ENCODE assay signal across 18 cellular contexts in the genomic region with DNA sequence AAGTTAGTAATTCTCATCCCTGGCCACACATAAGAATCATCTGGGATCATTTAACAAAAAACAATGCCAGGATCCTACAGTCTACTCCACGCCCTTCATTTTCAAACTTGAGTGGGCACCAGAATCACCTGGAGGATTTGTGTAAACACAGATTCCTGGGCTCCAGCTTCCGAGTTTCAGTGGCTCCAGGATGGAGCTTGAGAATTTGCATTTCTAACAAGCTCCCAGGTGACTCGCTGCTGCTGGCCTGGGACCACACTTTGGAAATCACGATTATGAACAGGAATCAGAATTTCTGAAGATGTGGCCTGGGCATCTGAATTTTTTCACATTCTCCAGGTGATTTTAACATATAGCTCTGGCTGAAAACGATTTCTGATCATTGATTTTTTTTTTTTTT.
DNase-seq lines count a peak whose midpoint lies in the region; ATAC-seq and TF ChIP-seq lines count a peak whose summit lies in the region.
"Had no signal": no experiment of that assay in that cellular context is flagged by ENCODE, and none has a peak within 500 bp of the region (broad histone marks: within the 10 kb centered on the region; RNA-seq: fewer than 3 reads in every experiment).

No MANE protein-coding gene starts in this region.

- no peak for DNase-seq in SK-N-MC (ENCODE audit: low read depth, low spot score)
- DNase-seq in fibroblast of lung (ENCODE audit: low read depth in 2 of 2): no peak
- DNase-seq in osteoblast (ENCODE audit: insufficient read length, low spot score, missing footprints): no peak
- DNase-seq in upper lobe of left lung: no peak
- DNase-seq in activated naive CD8-positive, alpha-beta T cell treated with anti-CD3 and anti-CD28 coated beads, Interleukin-2, amount 50 U/mL, for 24 hours: no peak
- DNase-seq in NCI-H1417 (lab: John Stamatoyannopoulos, UW): no peak
- DNase-seq: activated CD4-positive, alpha-beta T cell treated with anti-CD3 and anti-CD28 coated beads for 36 hours; C1 segment of cervical spinal cord; dermis blood vessel endothelial cell; DMS153; H7; left colon; natural killer cell; NCI-H1694; SIG-M5; substantia nigra; T-helper 2 cell had no signal

- TF ChIP-seq CTCF in fibroblast of lung (conservative IDR thresholded peaks at IDR 0.05 in 1 of 2, IDR thresholded peaks at IDR 0.05 in 1 of 2; ENCODE audit: low read depth in 1 of 2, low read length in 2 of 2): no peak
- no peak for TF ChIP-seq CTCF in osteoblast (IDR thresholded peaks at IDR 0.05; ENCODE audit: extremely low read depth, low read depth, low read length)
- TF ChIP-seq CTCF in upper lobe of left lung (IDR thresholded peaks at IDR 0.05): no peak

- peaks cover 5% of the 10 kb centered on the region for H3K4me1 Mint-ChIP-seq in activated naive CD8-positive, alpha-beta T cell treated with anti-CD3 and anti-CD28 coated beads, Interleukin-2, amount 50 U/mL, for 24 hours
- H3K4me1 Mint-ChIP-seq: natural killer cell had no signal

- 65 to 69% methylated on average over 5 of the region's 5 CpGs for WGBS in upper lobe of left lung, 2 donors

- no peak for TF ChIP-seq EP300 in upper lobe of left lung (IDR thresholded peaks at IDR 0.05)

- ATAC-seq in upper lobe of left lung (ENCODE audit: low FRiP score in 2 of 2): no peak
- no peak for ATAC-seq in GM19395 (IDR thresholded peaks at IDR 0.05; ENCODE audit: unreplicated experiment)
- no peak for ATAC-seq in activated naive CD8-positive, alpha-beta T cell treated with anti-CD3 and anti-CD28 coated beads, Interleukin-2, amount 50 U/mL, for 24 hours
- ATAC-seq: activated CD4-positive, alpha-beta T cell treated with anti-CD3 and anti-CD28 coated beads for 36 hours; natural killer cell had no signal

- no peaks in the 10 kb centered on the region for H3K36me3 ChIP-seq in SK-N-MC (ENCODE audit: insufficient read depth, low read length)
- H3K36me3 ChIP-seq in fibroblast of lung (ENCODE audit: control insufficient read depth, insufficient read depth, low read length): no peaks in the 10 kb centered on the region
- no peaks in the 10 kb centered on the region for H3K36me3 ChIP-seq in osteoblast (ENCODE audit: insufficient read depth, low read length)
- no peaks in the 10 kb centered on the region for H3K36me3 ChIP-seq in upper lobe of left lung

- H3K4me2 ChIP-seq in fibroblast of lung (ENCODE audit: extremely low read depth, insufficient read depth, low read length) (no peak overlapping the region), osteoblast (ENCODE audit: insufficient read depth, low read length) (peak overlapping the region; percentile 21)

- TF ChIP-seq POLR2A in upper lobe of left lung (IDR thresholded peaks at IDR 0.05): no peak

- no peak overlapping the region for H3K27ac Mint-ChIP-seq in activated naive CD8-positive, alpha-beta T cell treated with anti-CD3 and anti-CD28 coated beads, Interleukin-2, amount 50 U/mL, for 24 hours
- H3K27ac Mint-ChIP-seq: activated CD4-positive, alpha-beta T cell treated with anti-CD3 and anti-CD28 coated beads for 36 hours; natural killer cell had no signal

- peaks cover 48% of the 10 kb centered on the region for H3K4me1 ChIP-seq in fibroblast of lung (ENCODE audit: control insufficient read depth, extremely low read depth, insufficient read depth, low read length)
- peaks cover 63% of the 10 kb centered on the region for H3K4me1 ChIP-seq in osteoblast (ENCODE audit: insufficient read depth, low read length)
- peaks cover 24 to 46% (median 36%) of the 10 kb centered on the region in 4 donors for H3K4me1 ChIP-seq in upper lobe of left lung

- H2AFZ ChIP-seq in fibroblast of lung (ENCODE audit: low read length): no peak overlapping the region
- no peak overlapping the region for H2AFZ ChIP-seq in osteoblast (ENCODE audit: low read length)

- H4K20me1 ChIP-seq in fibroblast of lung (ENCODE audit: control insufficient read depth, extremely low read depth, insufficient read depth, low read length) (no peaks in the 10 kb centered on the region), osteoblast (ENCODE audit: insufficient read depth, low read length) (no peaks in the 10 kb centered on the region)

- no peaks in the 10 kb centered on the region for H3K36me3 Mint-ChIP-seq in activated naive CD8-positive, alpha-beta T cell treated with anti-CD3 and anti-CD28 coated beads, Interleukin-2, amount 50 U/mL, for 24 hours (ENCODE audit: low read depth)
- H3K36me3 Mint-ChIP-seq: natural killer cell had no signal

- H3K4me3 Mint-ChIP-seq in activated naive CD8-positive, alpha-beta T cell treated with anti-CD3 and anti-CD28 coated beads, Interleukin-2, amount 50 U/mL, for 24 hours: no peak overlapping the region
- H3K4me3 Mint-ChIP-seq: activated CD4-positive, alpha-beta T cell treated with anti-CD3 and anti-CD28 coated beads for 36 hours; natural killer cell had no signal

- peaks cover 17% of the 10 kb centered on the region for H3K27me3 Mint-ChIP-seq in activated naive CD8-positive, alpha-beta T cell treated with anti-CD3 and anti-CD28 coated beads, Interleukin-2, amount 50 U/mL, for 24 hours

- no peaks in the 10 kb centered on the region for H3K27me3 ChIP-seq in fibroblast of lung (ENCODE audit: control insufficient read depth, insufficient read depth, low read length)
- no peaks in the 10 kb centered on the region for H3K27me3 ChIP-seq in osteoblast (ENCODE audit: insufficient read depth, low read length)
- H3K27me3 ChIP-seq in upper lobe of left lung: no peaks in the 10 kb centered on the region

- H3K9me3 ChIP-seq in SK-N-MC (ENCODE audit: low read depth, low read length) (no peaks in the 10 kb centered on the region), fibroblast of lung (ENCODE audit: control insufficient read depth, insufficient read depth, low read depth, low read length) (no peaks in the 10 kb centered on the region), osteoblast (ENCODE audit: low read depth, low read length) (no peaks in the 10 kb centered on the region), upper lobe of left lung (no peaks in the 10 kb centered on the region)

- H3K9me3 Mint-ChIP-seq in activated naive CD8-positive, alpha-beta T cell treated with anti-CD3 and anti-CD28 coated beads, Interleukin-2, amount 50 U/mL, for 24 hours: no peaks in the 10 kb centered on the region
- H3K9me3 Mint-ChIP-seq: natural killer cell had no signal

- H3K9ac ChIP-seq in SK-N-MC (ENCODE audit: insufficient read length) (no peak overlapping the region), fibroblast of lung (ENCODE audit: insufficient read depth, low read length) (no peak overlapping the region)

- H3K4me3 ChIP-seq in SK-N-MC (no peak overlapping the region), fibroblast of lung (replicated peaks in 1 of 4; ENCODE audit: control extremely low read depth in 1 of 4, insufficient read depth in 1 of 4, low read depth in 3 of 4, low read length in 4 of 4) (no peak overlapping the region), osteoblast (ENCODE audit: insufficient read depth, low read length) (no peak overlapping the region), upper lobe of left lung (no peak overlapping the region)

- H3K27ac ChIP-seq in SK-N-MC (peak overlapping the region; percentile 99), fibroblast of lung (ENCODE audit: insufficient read depth, low read length) (peak overlapping the region; percentile 22), osteoblast (ENCODE audit: low read depth, low read length) (peak overlapping the region; percentile 44), upper lobe of left lung (peak overlapping the region; percentile 46 to 67 (median 58))

- no peaks in the 10 kb centered on the region for H3K79me2 ChIP-seq in fibroblast of lung (ENCODE audit: control insufficient read depth, insufficient read depth, low read length)
- peaks cover 21% of the 10 kb centered on the region for H3K79me2 ChIP-seq in osteoblast (ENCODE audit: insufficient read depth, low read length)

Comparison
In these comparisons a context has a peak if more than half of its experiments do, and no peak if none do; other contexts are left out.
1. H3K27ac ChIP-seq: peak in every context shown above with its lines; median percentile 99 in SK-N-MC; 58 in upper lobe of left lung; 44 in osteoblast; 22 in fibroblast of lung.